7 cellular contexts compared by ENCODE assay signal in genomic region chr1:226187019-226187322, GRCh38. TPM values are rescaled to one million over a fixed set of nuclear protein-coding genes. Genes with fewer than 3 reads are reported as not detected.
A peak's percentile ranks its signal among the peaks of the same experiment; 100 is the strongest.
DNase-seq lines count a peak whose midpoint lies in the region; ATAC-seq and TF ChIP-seq lines count a peak whose summit lies in the region.

No MANE protein-coding gene starts in this region.

- peaks cover 21% of the 10 kb centered on the region for H3K4me1 Mint-ChIP-seq in activated T-helper 17 cell treated with anti-CD3 and anti-CD28 coated beads, Interleukin-2, amount 50 U/mL, for 72 hours
- peaks cover 13 to 34% of the 10 kb centered on the region in 2 donors for H3K4me1 Mint-ChIP-seq in stimulated activated naive B cell treated with anti-CD40 and anti-IgM and Interleukin-4, amounts not matched to agents 10 μg/mL and 1 μg/mL and 100 μg/mL, for 72 hours

- DNase-seq in HL-60 (ENCODE audit: low read depth in 1 of 2, low spot score in 1 of 2) (no peak), cortex of kidney (lab: John Stamatoyannopoulos, UW) (no peak)
- DNase-seq in stimulated activated naive B cell treated with anti-CD40 and anti-IgM and Interleukin-4, amounts not matched to agents 10 μg/mL and 1 μg/mL and 100 μg/mL, for 72 hours, result no peak

- no peak for ATAC-seq in activated T-helper 17 cell treated with anti-CD3 and anti-CD28 coated beads, Interleukin-2, amount 50 U/mL, for 72 hours (replicated peaks)
- no peak for ATAC-seq in stimulated activated naive B cell treated with anti-CD40 and anti-IgM and Interleukin-4, amounts not matched to agents 10 μg/mL and 1 μg/mL and 100 μg/mL, for 72 hours (replicated peaks)
- no peak for ATAC-seq in GM19395 (IDR thresholded peaks at IDR 0.05; ENCODE audit: unreplicated experiment)
- ATAC-seq in GM19324 (IDR thresholded peaks at IDR 0.05; ENCODE audit: low FRiP score, unreplicated experiment), result no peak

- H3K4me3 ChIP-seq in HL-60 (replicated peaks; ENCODE audit: insufficient read depth, low read length), result peak overlapping the region; percentile 99
- peak overlapping the region; percentile 90 for H3K4me3 ChIP-seq in iPS-18a (ENCODE audit: low read length)

- peak overlapping the region; percentile 97 for H3K27ac Mint-ChIP-seq in activated T-helper 17 cell treated with anti-CD3 and anti-CD28 coated beads, Interleukin-2, amount 50 U/mL, for 72 hours
- H3K27ac Mint-ChIP-seq in stimulated activated naive B cell treated with anti-CD40 and anti-IgM and Interleukin-4, amounts not matched to agents 10 μg/mL and 1 μg/mL and 100 μg/mL, for 72 hours, result peak overlapping the region; percentile 97

- peak overlapping the region; percentile 69 for H3K9ac ChIP-seq in iPS-18a (ENCODE audit: low read length)

- peak overlapping the region; percentile 98 for H3K4me3 Mint-ChIP-seq in activated T-helper 17 cell treated with anti-CD3 and anti-CD28 coated beads, Interleukin-2, amount 50 U/mL, for 72 hours
- H3K4me3 Mint-ChIP-seq in stimulated activated naive B cell treated with anti-CD40 and anti-IgM and Interleukin-4, amounts not matched to agents 10 μg/mL and 1 μg/mL and 100 μg/mL, for 72 hours, result peak overlapping the region; percentile 95

- peaks cover 4% of the 10 kb centered on the region for H3K4me1 ChIP-seq in iPS-18a (ENCODE audit: control insufficient read depth, low read depth, low read length)

- peaks cover 30% of the 10 kb centered on the region for H3K36me3 Mint-ChIP-seq in activated T-helper 17 cell treated with anti-CD3 and anti-CD28 coated beads, Interleukin-2, amount 50 U/mL, for 72 hours (ENCODE audit: low read depth)
- H3K36me3 Mint-ChIP-seq in stimulated activated naive B cell treated with anti-CD40 and anti-IgM and Interleukin-4, amounts not matched to agents 10 μg/mL and 1 μg/mL and 100 μg/mL, for 72 hours, result peaks cover 8 to 10% of the 10 kb centered on the region in 2 donors

- no peaks in the 10 kb centered on the region for H3K9me3 Mint-ChIP-seq in activated T-helper 17 cell treated with anti-CD3 and anti-CD28 coated beads, Interleukin-2, amount 50 U/mL, for 72 hours
- H3K9me3 Mint-ChIP-seq in stimulated activated naive B cell treated with anti-CD40 and anti-IgM and Interleukin-4, amounts not matched to agents 10 μg/mL and 1 μg/mL and 100 μg/mL, for 72 hours, result no peaks in the 10 kb centered on the region

- no peaks in the 10 kb centered on the region for H3K27me3 Mint-ChIP-seq in activated T-helper 17 cell treated with anti-CD3 and anti-CD28 coated beads, Interleukin-2, amount 50 U/mL, for 72 hours
- no peaks in the 10 kb centered on the region for H3K27me3 Mint-ChIP-seq in stimulated activated naive B cell treated with anti-CD40 and anti-IgM and Interleukin-4, amounts not matched to agents 10 μg/mL and 1 μg/mL and 100 μg/mL, for 72 hours

- no peaks in the 10 kb centered on the region for H3K9me3 ChIP-seq in iPS-18a (ENCODE audit: control insufficient read depth, low read depth, low read length)

- H3K27ac ChIP-seq in HL-60 (replicated peaks) (peak overlapping the region; percentile 79), iPS-18a (ENCODE audit: low read length) (peak overlapping the region; percentile 35)

- no peak for TF ChIP-seq CTCF in HL-60 (IDR thresholded peaks at IDR 0.05; ENCODE audit: insufficient read depth, low read length)

- no peaks in the 10 kb centered on the region for H3K27me3 ChIP-seq in HL-60 (ENCODE audit: insufficient read depth, poor library complexity, severe bottlenecking)
- H3K27me3 ChIP-seq in iPS-18a (ENCODE audit: control insufficient read depth, insufficient read depth, low read length), result no peaks in the 10 kb centered on the region

- peaks cover 4% of the 10 kb centered on the region for H3K36me3 ChIP-seq in iPS-18a (ENCODE audit: control insufficient read depth, low read depth, low read length)

RNA-seq across cellular contexts. Expression of gene ACBD3, which starts 0.4 kb away (rescaled TPM):
- total RNA-seq in activated T-helper 17 cell treated with anti-CD3 and anti-CD28 coated beads, Interleukin-2, amount 50 U/mL, for 72 hours, result 10 to 100 TPM; 20.3 to 23.9 TPM

RNA-seq across cellular contexts. Expression of gene MIXL1, which starts 36.5 kb away (rescaled TPM):
- total RNA-seq in activated T-helper 17 cell treated with anti-CD3 and anti-CD28 coated beads, Interleukin-2, amount 50 U/mL, for 72 hours, result under 1 TPM in 1 of 2 donors, not detected in 1; 0.15 TPM
